Comparison of ENCODE assay signal across 8 cellular contexts in the genomic region with DNA sequence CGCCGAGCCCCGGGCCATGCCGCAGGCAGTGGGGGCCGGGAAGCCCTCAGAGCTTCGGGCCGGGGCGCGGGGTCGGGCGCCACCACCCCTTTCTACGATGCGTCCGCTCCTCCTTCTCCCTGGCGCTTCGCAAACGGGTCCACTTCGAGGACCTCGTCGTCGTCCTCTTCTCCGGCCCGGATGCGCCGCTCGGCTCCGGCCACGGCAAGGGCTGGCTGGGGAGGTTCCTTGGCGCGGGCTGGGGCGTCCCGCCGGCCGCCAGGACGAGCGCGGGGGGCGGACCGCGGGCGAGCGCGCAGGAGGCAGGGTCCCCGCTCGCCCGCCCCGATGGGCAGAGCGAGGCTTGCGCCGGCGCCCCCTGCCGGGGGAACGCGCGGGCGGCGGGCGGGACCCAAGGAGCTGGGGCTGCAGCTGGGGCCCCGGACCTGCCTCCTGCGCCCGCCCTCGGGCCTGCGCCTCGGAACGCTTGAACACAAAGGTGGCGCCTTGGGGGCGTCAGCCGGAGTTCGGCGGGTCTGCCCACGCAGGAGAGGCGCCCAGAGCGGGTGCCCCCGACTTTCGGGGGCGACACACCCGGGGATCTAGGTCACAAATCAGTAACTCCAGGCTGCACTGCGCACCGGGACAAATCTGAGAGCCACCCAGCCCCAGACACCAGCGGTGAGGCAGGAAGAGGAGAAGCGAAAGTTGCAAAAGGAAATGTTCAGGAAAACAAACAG. TPM values are rescaled to one million over a fixed set of nuclear protein-coding genes. Genes with fewer than 3 reads are reported as not detected.
A peak's percentile ranks its signal among the peaks of the same experiment; 100 is the strongest.
DNase-seq lines count a peak whose midpoint lies in the region; TF ChIP-seq lines count a peak whose summit lies in the region.

A gene (minus strand): TSS at position 283 of the 719 bp plus-strand sequence.

- H3K4me3 ChIP-seq in epithelial cell of proximal tubule (ENCODE audit: low read depth, low read length) (peak within 1 kb of the TSS; percentile 41), mucosa of rectum (ENCODE audit: low read length in 2 of 2) (peak within 1 kb of the TSS; percentile 58 to 74), subcutaneous abdominal adipose tissue (ENCODE audit: low read depth in 1 of 5, low read length in 5 of 5) (peak within 1 kb of the TSS in 4 of 5 donors; percentile 39 to 63 (median 48))

- H3K4me1 ChIP-seq in mucosa of rectum (ENCODE audit: control insufficient read depth in 2 of 2, insufficient read depth in 2 of 2, low read length in 2 of 2) (peaks cover 11 to 16% of the 10 kb centered on the region in 2 donors), subcutaneous abdominal adipose tissue (ENCODE audit: control insufficient read depth in 5 of 5, insufficient read depth in 5 of 5, low read length in 5 of 5) (peaks cover 0 to 38% (median 31%) of the 10 kb centered on the region in 5 donors)

- H3K9me3 ChIP-seq in mucosa of rectum (ENCODE audit: control insufficient read depth in 2 of 2, low read length in 2 of 2) (peaks cover 0 to 4% of the 10 kb centered on the region in 2 donors), subcutaneous abdominal adipose tissue (ENCODE audit: control insufficient read depth in 5 of 5, low read length in 5 of 5) (peaks cover 4 to 7% (median 7%) of the 10 kb centered on the region in 5 donors)

- peak within 1 kb of the TSS; percentile 32 to 69 for H3K9ac ChIP-seq in mucosa of rectum (ENCODE audit: low read depth in 1 of 2, low read length in 2 of 2)
- H3K9ac ChIP-seq in subcutaneous abdominal adipose tissue (ENCODE audit: low read length in 5 of 5), result peak within 1 kb of the TSS in 2 of 5 donors; percentile 18 to 64

- H3K27ac ChIP-seq in mucosa of rectum (ENCODE audit: low read depth in 2 of 2, low read length in 2 of 2), result peak within 1 kb of the TSS; percentile 57 to 69
- no peak within 1 kb of the TSS for H3K27ac ChIP-seq in subcutaneous abdominal adipose tissue (ENCODE audit: low read depth, low read length)

- TF ChIP-seq CTCF in epithelial cell of proximal tubule (conservative IDR thresholded peaks at IDR 0.05; ENCODE audit: low read depth, low read length), result peak; percentile 37

- H3K36me3 ChIP-seq in mucosa of rectum (ENCODE audit: control insufficient read depth in 2 of 2, insufficient read depth in 2 of 2, low read length in 2 of 2) (no peaks in the 10 kb centered on the region), subcutaneous abdominal adipose tissue (ENCODE audit: control insufficient read depth in 5 of 5, insufficient read depth in 5 of 5, low read length in 5 of 5) (no peaks in the 10 kb centered on the region)

- peak; percentile 55 for DNase-seq in activated CD4-positive, CD25-positive, alpha-beta regulatory T cell treated with anti-CD3 and anti-CD28 coated beads, Interleukin-2, amount 50 U/mL, for 72 hours
- DNase-seq in activated CD4-positive, CD25-positive, alpha-beta regulatory T cell (lab: John Stamatoyannopoulos, UW), result no peak
- DNase-seq in LoVo (ENCODE audit: low spot score) (peak; percentile 56), epithelial cell of proximal tubule (ENCODE audit: low read depth) (no peak), GOT3 (lab: John Stamatoyannopoulos, UW) (no peak)
- DNase-seq in activated CD4-positive, alpha-beta T cell treated with anti-CD3 and anti-CD28 coated beads, Interleukin-2, amount 50 U/mL, for 48 hours, result peak; percentile 51 to 65

- H3K27me3 ChIP-seq in mucosa of rectum (ENCODE audit: control insufficient read depth in 2 of 2, insufficient read depth in 2 of 2, low read length in 2 of 2) (peaks cover 11 to 14% of the 10 kb centered on the region in 2 donors), subcutaneous abdominal adipose tissue (ENCODE audit: control insufficient read depth in 5 of 5, insufficient read depth in 4 of 5, low read length in 5 of 5) (peaks cover 14 to 39% (median 19%) of the 10 kb centered on the region in 5 donors)

RNA-seq across cellular contexts. Expression of the gene that starts here (rescaled TPM):
- 0.58 and 3.1 TPM in 2 replicates for total RNA-seq in epithelial cell of proximal tubule

Comparison
In these comparisons a context has a peak if more than half of its experiments do, and no peak if none do; other contexts are left out.
1. DNase-seq: peak in activated CD4-positive, CD25-positive, alpha-beta regulatory T cell treated with anti-CD3 and anti-CD28 coated beads, Interleukin-2, amount 50 U/mL, for 72 hours (single experiment), LoVo (single experiment) and activated CD4-positive, alpha-beta T cell treated with anti-CD3 and anti-CD28 coated beads, Interleukin-2, amount 50 U/mL, for 48 hours (2 of 2); none in activated CD4-positive, CD25-positive, alpha-beta regulatory T cell (0 of 4), epithelial cell of proximal tubule (single experiment) and GOT3 (single experiment).
2. Peak in every context shown above with its lines, with median percentiles within 50 percentile points of each other: H3K4me3 ChIP-seq.